In genomic region chr7:10412426-10413019, GRCh38 we compare ENCODE assay signal across 8 cellular contexts.
DNase-seq lines count a peak whose midpoint lies in the region; ATAC-seq and TF ChIP-seq lines count a peak whose summit lies in the region.

No MANE protein-coding gene starts in this region.

- no peaks in the 10 kb centered on the region for H3K27me3 Mint-ChIP-seq in neural crest cell (ENCODE audit: low read depth)

- DNase-seq in NCI-H2196 (lab: John Stamatoyannopoulos, UW; ENCODE audit: unreplicated experiment), result peak; percentile 53
- DNase-seq in NCI-H2196 treated with DMSO at 0.1 percent for 48 hours (lab: John Stamatoyannopoulos, UW; ENCODE audit: unreplicated experiment), result no peak
- peak; percentile 4 for DNase-seq in HS-5 (ENCODE audit: low read depth)
- DNase-seq in OCI-M1 (lab: John Stamatoyannopoulos, UW), result peak; percentile 61
- DNase-seq in dorsolateral prefrontal cortex, result peak in 1 of 10 donors; percentile 24
- peak; percentile 33 for DNase-seq in neural crest cell (ENCODE audit: low read depth, low spot score)

- H3K4me1 Mint-ChIP-seq in neural crest cell, result no peaks in the 10 kb centered on the region

- no peaks in the 10 kb centered on the region for H3K9me3 Mint-ChIP-seq in neural crest cell

- ATAC-seq in GM21381 (IDR thresholded peaks at IDR 0.05; ENCODE audit: unreplicated experiment) (peak; percentile 88), HG03432 (IDR thresholded peaks at IDR 0.05; ENCODE audit: unreplicated experiment) (no peak)

- intact Hi-C loops in dorsolateral prefrontal cortex (cut with DNase I), result no loop called here

- H3K27ac ChIP-seq in dorsolateral prefrontal cortex, result no peak overlapping the region

- peaks cover 0 to 4% (median 0%) of the 10 kb centered on the region in 45 donors for H3K27me3 ChIP-seq in dorsolateral prefrontal cortex

- no peak overlapping the region for H3K27ac Mint-ChIP-seq in neural crest cell (ENCODE audit: unreplicated experiment)

- H3K4me3 Mint-ChIP-seq in neural crest cell, result no peak overlapping the region

- no peaks in the 10 kb centered on the region for H3K36me3 Mint-ChIP-seq in neural crest cell (ENCODE audit: low read depth)

- peak; percentile 59 to 87 (median 77) for TF ChIP-seq CTCF in dorsolateral prefrontal cortex (IDR thresholded peaks at IDR 0.05 in 54 of 56, conservative IDR thresholded peaks at IDR 0.05 in 2 of 56; ENCODE audit: low read depth in 1 of 56, partially characterized antibody in 56 of 56)
- TF ChIP-seq CTCF in neural crest cell (conservative IDR thresholded peaks at IDR 0.05), result peak; percentile 86

- no peak overlapping the region for H3K4me3 ChIP-seq in dorsolateral prefrontal cortex
